26 cellular contexts compared by ENCODE assay signal in genomic region chr10:3425713-3426112, GRCh38.
DNase-seq lines count a peak whose midpoint lies in the region; ATAC-seq and TF ChIP-seq lines count a peak whose summit lies in the region.
"Had no signal": no experiment of that assay in that cellular context is flagged by ENCODE, and none has a peak within 500 bp of the region (broad histone marks: within the 10 kb centered on the region; RNA-seq: fewer than 3 reads in every experiment).

No MANE protein-coding gene starts in this region.

- intact Hi-C loops in A673 (cut with micrococcal nuclease; ENCODE audit: unreplicated experiment), result no loop called here
- intact Hi-C loops in IMR-90 (cut with micrococcal nuclease), result no loop called here
- intact Hi-C loops in colonic mucosa (cut with DNase I), result no loop called here

- in situ Hi-C loops in IMR-90 (cut with MboI; ENCODE audit: low sequenced_read_pairs), result no loop called here

- DNase-seq in A673 (ENCODE audit: low spot score), result peak; percentile 61
- no peak for DNase-seq in IMR-90
- DNase-seq in colonic mucosa, result no peak
- no peak for DNase-seq in trophoblast cell
- DNase-seq in HuH-7.5 (ENCODE audit: low spot score), result no peak
- no peak for DNase-seq in iPS-NIHi7 (ENCODE audit: extremely low spot score)
- DNase-seq: activated CD4-positive, alpha-beta T cell treated with anti-CD3 and anti-CD28 coated beads, Interleukin-2, amount 10 ng/mL, durations not matched to agents 24 days and 14 days; activated T-cell treated with anti-CD3 and anti-CD28 coated beads, Interleukin-2, amount 50 U/mL, for 24 hours; adrenal gland; Caco-2; effector CD4-positive, alpha-beta T cell; heart right ventricle; left cardiac atrium; NCI-H1436; NCI-H2081 treated with DMSO at 0.1 percent for 48 hours; NCI-H345; NCI-H774; stimulated activated naive CD8-positive, alpha-beta T cell treated with anti-CD3 and anti-CD28 coated beads, Interleukin-15, Interleukin-2, amounts not matched to agents 100 U/mL and 50 U/mL, for 24 hours had no signal

- peak overlapping the region; percentile 79 for H3K4ac ChIP-seq in IMR-90 (ENCODE audit: low read depth, low read length)
- H3K4ac ChIP-seq in trophoblast cell (ENCODE audit: low read depth, low read length), result no peak overlapping the region

- H3K9me3 ChIP-seq in A673 (ENCODE audit: low read depth, low read length, poor library complexity, severe bottlenecking) (no peaks in the 10 kb centered on the region), IMR-90 (ENCODE audit: control insufficient read depth, insufficient read depth, low read length) (no peaks in the 10 kb centered on the region), colonic mucosa (no peaks in the 10 kb centered on the region), trophoblast cell (ENCODE audit: insufficient read depth, low read depth, low read length) (no peaks in the 10 kb centered on the region)
- H3K9me3 ChIP-seq: adrenal gland, Caco-2, HAP-1, heart right ventricle, thoracic aorta had no signal

- H3K18ac ChIP-seq in IMR-90 (ENCODE audit: low read depth, low read length) (peak overlapping the region; percentile 47; the same call in 1 of the 2 replicates), trophoblast cell (ENCODE audit: low read length) (no peak overlapping the region)

- H3K14ac ChIP-seq in IMR-90 (replicated peaks; ENCODE audit: low read depth, low read length) (peak overlapping the region; percentile 23), trophoblast cell (ENCODE audit: low read length) (no peak overlapping the region)

- no peak overlapping the region for H4K12ac ChIP-seq in trophoblast cell (ENCODE audit: low read depth, low read length)

- H4K5ac ChIP-seq in IMR-90 (ENCODE audit: low read depth, low read length), result 0 out of 2 replicates have a peak overlapping the region, but pooled peaks have one; percentile 15

- TF ChIP-seq CTCF in A673 (conservative IDR thresholded peaks at IDR 0.05; ENCODE audit: low read depth, low read length), result no peak
- no peak for TF ChIP-seq CTCF in IMR-90 (conservative IDR thresholded peaks at IDR 0.05; ENCODE audit: low read depth, low read length)
- no peak for TF ChIP-seq CTCF in colonic mucosa (IDR thresholded peaks at IDR 0.05)

- BruUV-seq in A673 (replicated peaks; lab: Mats Ljungman, UMichigan) (no TSS peak), IMR-90 (replicated peaks; lab: Mats Ljungman, UMichigan) (no TSS peak)

- no peak overlapping the region for H2BK12ac ChIP-seq in trophoblast cell (ENCODE audit: low read length)

- TF ChIP-seq POLR2A in IMR-90 (IDR thresholded peaks at IDR 0.05; ENCODE audit: low read depth, low read length), result no peak

- peak overlapping the region; percentile 86 for H2BK20ac ChIP-seq in IMR-90 (ENCODE audit: low read depth, low read length)

- H3K79me1 ChIP-seq in IMR-90 (ENCODE audit: low read depth in 1 of 2, low read length in 2 of 2) (no peaks in the 10 kb centered on the region), trophoblast cell (ENCODE audit: low read length) (no peaks in the 10 kb centered on the region)

- H3K36me3 ChIP-seq in A673 (ENCODE audit: insufficient read depth, low read length, poor library complexity, severe bottlenecking), result no peaks in the 10 kb centered on the region
- H3K36me3 ChIP-seq in IMR-90 (ENCODE audit: control insufficient read depth, insufficient read depth, low read length), result no peaks in the 10 kb centered on the region
- no peaks in the 10 kb centered on the region for H3K36me3 ChIP-seq in colonic mucosa
- no peaks in the 10 kb centered on the region for H3K36me3 ChIP-seq in trophoblast cell (ENCODE audit: control insufficient read depth in 1 of 2, insufficient read depth in 2 of 2, low read length in 2 of 2)
- H3K36me3 ChIP-seq: adrenal gland, HAP-1, heart right ventricle, thoracic aorta had no signal

- H3K4me2 ChIP-seq in IMR-90 (ENCODE audit: low read depth, low read length), result no peak overlapping the region
- H3K4me2 ChIP-seq in trophoblast cell (ENCODE audit: low read length), result no peak overlapping the region
- H3K4me2 ChIP-seq: KMS-11 had no signal

- peak overlapping the region; percentile 60; the same call in 2 of the 3 replicates for H2BK15ac ChIP-seq in IMR-90 (ENCODE audit: low read depth, low read length)

- 0 out of 2 replicates have a peak overlapping the region, but pooled peaks have one; percentile 12 for H3K23ac ChIP-seq in IMR-90 (ENCODE audit: low read depth, low read length)
- no peak overlapping the region for H3K23ac ChIP-seq in trophoblast cell (ENCODE audit: low read length)

- H3K79me2 ChIP-seq in trophoblast cell (ENCODE audit: control insufficient read depth, insufficient read depth, low read length, poor library complexity), result no peaks in the 10 kb centered on the region

- H2AK9ac ChIP-seq in IMR-90 (replicated peaks; ENCODE audit: low read depth, low read length, poor library complexity), result no peak overlapping the region

- CTCF ChIA-PET in A673 (lab: Charles Lee), result no interaction called here
- CTCF ChIA-PET in IMR-90 (lab: Yijun Ruan, JAX), result interaction anchor here (0.6 kb wide), 1 partner anchor 1072 kb away, joined by 3 read pairs; no protein-coding TSS in a partner anchor

- H3K4me1 ChIP-seq in A673 (ENCODE audit: insufficient read depth, low read length, poor library complexity, severe bottlenecking) (peaks cover 48% of the 10 kb centered on the region), IMR-90 (ENCODE audit: control insufficient read depth, insufficient read depth, low read length) (peaks cover 14% of the 10 kb centered on the region), colonic mucosa (peaks cover 15% of the 10 kb centered on the region), trophoblast cell (ENCODE audit: control insufficient read depth in 1 of 2, insufficient read depth in 2 of 2, low read length in 2 of 2) (peaks cover 0 to 5% of the 10 kb centered on the region in 2 experiments)
- H3K4me1 ChIP-seq: adrenal gland, HAP-1 had no signal

- no peak overlapping the region for H2BK5ac ChIP-seq in IMR-90 (ENCODE audit: low read depth, low read length, poor library complexity, severe bottlenecking)
- H2BK5ac ChIP-seq in trophoblast cell (ENCODE audit: low read depth, low read length, poor library complexity), result no peak overlapping the region

- H3K4me3 ChIP-seq in A673 (ENCODE audit: low read depth, low read length, poor library complexity, severe bottlenecking) (no peak overlapping the region), IMR-90 (ENCODE audit: insufficient read depth, low read depth, low read length) (no peak overlapping the region), colonic mucosa (no peak overlapping the region), trophoblast cell (ENCODE audit: low read depth, low read length) (no peak overlapping the region)
- H3K4me3 ChIP-seq: adrenal gland, HAP-1, heart right ventricle, thoracic aorta had no signal

- H3K27me3 ChIP-seq in A673 (replicated peaks; ENCODE audit: insufficient read depth, low read depth, low read length, poor library complexity) (no peaks in the 10 kb centered on the region), IMR-90 (ENCODE audit: control insufficient read depth, insufficient read depth, low read length) (no peaks in the 10 kb centered on the region), colonic mucosa (no peaks in the 10 kb centered on the region), trophoblast cell (ENCODE audit: insufficient read depth, low read length) (no peaks in the 10 kb centered on the region)
- H3K27me3 ChIP-seq: adrenal gland, heart right ventricle had no signal

- H3K56ac ChIP-seq in IMR-90 (ENCODE audit: extremely low read depth, insufficient read depth, low read length), result no peak overlapping the region

- H2BK120ac ChIP-seq in IMR-90 (ENCODE audit: low read depth, low read length) (peak overlapping the region; percentile 81), trophoblast cell (ENCODE audit: insufficient read depth, low read length, poor library complexity) (peak overlapping the region; percentile 52)

- H3K27ac ChIP-seq in A673 (ENCODE audit: low read depth, low read length, poor library complexity, severe bottlenecking) (peak overlapping the region; percentile 81), IMR-90 (ENCODE audit: insufficient read depth, low read length) (peak overlapping the region; percentile 60), colonic mucosa (peak overlapping the region; percentile 49), trophoblast cell (ENCODE audit: low read depth, low read length) (no peak overlapping the region)
- H3K27ac ChIP-seq: C4-2B, epithelial cell of prostate, KMS-11, VCaP had no signal

- H4K8ac ChIP-seq in IMR-90 (ENCODE audit: low read depth in 2 of 2, low read length in 2 of 2) (peak overlapping the region in 1 of 2 experiments; percentile 26; a peak in 1 of 4 replicates), trophoblast cell (ENCODE audit: low read depth, low read length) (no peak overlapping the region)

- peak overlapping the region; percentile 55 for H4K91ac ChIP-seq in IMR-90 (ENCODE audit: insufficient read depth, low read depth, low read length)
- H4K91ac ChIP-seq in trophoblast cell (ENCODE audit: low read depth, low read length), result no peak overlapping the region

- no peak overlapping the region for H3K9ac ChIP-seq in IMR-90 (ENCODE audit: low read depth, low read length)
- H3K9ac ChIP-seq in colonic mucosa (ENCODE audit: low read depth in 2 of 2, low read length in 2 of 2), result no peak overlapping the region
- no peak overlapping the region for H3K9ac ChIP-seq in trophoblast cell (ENCODE audit: low read length)
- H3K9ac ChIP-seq: KMS-11 had no signal

- peak overlapping the region; percentile 1 for H2AFZ ChIP-seq in IMR-90 (replicated peaks; ENCODE audit: low read length, poor library complexity)
- H2AFZ ChIP-seq in trophoblast cell (ENCODE audit: insufficient read depth, low read length, poor library complexity), result no peak overlapping the region

- WGBS in IMR-90 (ENCODE audit: extremely low coverage in 2 of 2, insufficient read length in 1 of 2), 2 experiments, result no CpG with 5 or more reads among the region's 6 CpGs
- WGBS in trophoblast cell (ENCODE audit: extremely low coverage, insufficient coverage, insufficient read length), result no CpG with 5 or more reads among the region's 6 CpGs

- H2AK5ac ChIP-seq in IMR-90 (ENCODE audit: low read depth, low read length) (peak overlapping the region; percentile 72), trophoblast cell (ENCODE audit: low read length) (peak overlapping the region; percentile 60)

- POLR2A ChIA-PET in A673 (lab: Charles Lee; ENCODE audit: low non-redundant PET) (no interaction called here), IMR-90 (lab: Charles Lee; ENCODE audit: unreplicated experiment) (interaction anchor here (0.5 kb wide), 1 partner anchor 349 kb away, joined by 3 read pairs; no protein-coding TSS in a partner anchor)

- H3K9me1 ChIP-seq in IMR-90 (ENCODE audit: insufficient read depth, low read length), result peaks cover 9% of the 10 kb centered on the region; the same call in 1 of the 2 replicates

- peak; percentile 21 for ATAC-seq in IMR-90 (ENCODE audit: low read depth)
- ATAC-seq in HG03520 (IDR thresholded peaks at IDR 0.05; ENCODE audit: unreplicated experiment), result no peak
- no peak for ATAC-seq in HG03159 (IDR thresholded peaks at IDR 0.05; ENCODE audit: unreplicated experiment)
- ATAC-seq: heart right ventricle; stimulated activated naive CD8-positive, alpha-beta T cell treated with anti-CD3 and anti-CD28 coated beads, Interleukin-15, Interleukin-2, amounts not matched to agents 100 U/mL and 50 U/mL, for 24 hours had no signal

- TF ChIP-seq RAD21 in IMR-90 (IDR thresholded peaks at IDR 0.05; ENCODE audit: low read length), result no peak

- dilution Hi-C loops in IMR-90 (cut with HindIII; ENCODE audit: low sequenced_read_pairs, unreplicated experiment), result no loop called here

- no peaks in the 10 kb centered on the region for H4K20me1 ChIP-seq in IMR-90 (ENCODE audit: insufficient read depth, low read length)
